1 cellular context compared by ENCODE assay signal in the genomic region with DNA sequence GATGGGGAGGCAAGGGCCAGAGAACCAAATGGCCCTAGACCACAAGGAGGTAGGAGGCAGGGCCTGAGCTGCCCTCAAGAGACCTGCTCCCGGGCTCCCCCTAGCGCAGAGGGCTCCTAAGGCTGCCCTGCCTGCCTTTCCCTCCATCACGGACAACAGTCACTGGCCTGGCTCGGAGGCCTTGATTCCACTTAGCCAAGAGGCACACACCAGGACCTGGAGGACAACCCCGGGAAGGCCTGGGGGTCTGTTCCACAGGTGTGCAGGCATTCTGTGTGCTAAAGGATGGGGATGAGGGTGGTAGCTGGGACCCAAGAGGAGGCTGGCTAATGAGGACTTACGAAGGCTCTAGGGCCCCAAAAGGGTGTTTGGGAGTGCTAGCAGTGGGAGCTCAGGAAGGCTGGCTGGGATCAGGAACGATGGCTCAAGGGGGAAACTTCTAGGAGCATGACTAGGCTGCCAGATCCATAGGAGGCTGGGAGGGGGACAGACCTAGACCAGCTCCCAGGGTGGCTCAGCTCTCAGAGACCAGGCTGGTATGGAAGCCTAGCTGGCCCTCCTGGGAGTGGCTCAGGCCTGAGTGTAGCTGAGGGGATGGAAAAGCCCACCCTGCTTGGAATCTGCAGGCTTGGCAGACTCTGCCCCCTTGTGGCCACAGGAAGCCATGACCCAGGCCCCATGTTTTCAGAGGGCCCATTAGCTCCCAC.
TF ChIP-seq lines count a peak whose summit lies in the region.

No MANE protein-coding gene starts in this region.

TF ChIP-seq in GM12878, 131 proteins besides CTCF, POLR2A, EP300 and RAD21:
- TF ChIP-seq WRNIP1 (IDR thresholded peaks at IDR 0.05; ENCODE audit: borderline replicate concordance, low read depth, low read length) (no peak), CHD2 (IDR thresholded peaks at IDR 0.05; ENCODE audit: borderline replicate concordance, low read depth, low read length) (no peak), ASH2L (IDR thresholded peaks at IDR 0.05; ENCODE audit: borderline replicate concordance, low read depth) (no peak), BACH1 (IDR thresholded peaks at IDR 0.05; ENCODE audit: borderline replicate concordance) (no peak), NFYA (IDR thresholded peaks at IDR 0.05; ENCODE audit: borderline replicate concordance, low read depth, low read length) (no peak), SMC3 (IDR thresholded peaks at IDR 0.05; ENCODE audit: borderline replicate concordance, low read length) (peak; percentile 83), CEBPB (IDR thresholded peaks at IDR 0.05; ENCODE audit: borderline replicate concordance in 1 of 2, low read depth in 2 of 2, low read length in 2 of 2) (no peak), TAF1 (IDR thresholded peaks at IDR 0.05; ENCODE audit: borderline replicate concordance, low read depth, low read length) (no peak), CHD1 (IDR thresholded peaks at IDR 0.05; ENCODE audit: low read depth, low read length) (no peak), CREM (IDR thresholded peaks at IDR 0.05; ENCODE audit: low read depth) (no peak), CBFB (IDR thresholded peaks at IDR 0.05; ENCODE audit: low read depth) (no peak), FOXM1 (IDR thresholded peaks at IDR 0.05; ENCODE audit: low read depth, low read length) (no peak), SREBF2 (IDR thresholded peaks at IDR 0.05; ENCODE audit: low read length) (no peak), NR2C2 (IDR thresholded peaks at IDR 0.05; ENCODE audit: borderline replicate concordance, control insufficient read depth, insufficient read length, low read depth) (no peak), RUNX3 (IDR thresholded peaks at IDR 0.05; ENCODE audit: low read length) (peak; percentile 45), NR2F1 (conservative IDR thresholded peaks at IDR 0.05) (0 out of 2 replicates have a peak, but pooled peaks have one; percentile 14), YBX1 (IDR thresholded peaks at IDR 0.05) (no peak), MTA3 (IDR thresholded peaks at IDR 0.05; ENCODE audit: borderline replicate concordance, low read length) (no peak), STAT1 (conservative IDR thresholded peaks at IDR 0.05) (no peak), PML (IDR thresholded peaks at IDR 0.05; ENCODE audit: low read length) (no peak), EZH2 (IDR thresholded peaks at IDR 0.05; ENCODE audit: borderline replicate concordance, control insufficient read depth, low read depth, low read length) (no peak), BRCA1 (IDR thresholded peaks at IDR 0.05; ENCODE audit: low read depth, low read length) (no peak), LARP7 (IDR thresholded peaks at IDR 0.05) (no peak), YY1 (IDR thresholded peaks at IDR 0.05; ENCODE audit: low read depth, low read length) (peak; percentile 85), NBN (IDR thresholded peaks at IDR 0.05) (peak; percentile 46), SIN3A (IDR thresholded peaks at IDR 0.05; ENCODE audit: low read depth, low read length) (no peak), TARDBP (IDR thresholded peaks at IDR 0.05; ENCODE audit: borderline replicate concordance) (no peak), HDAC6 (IDR thresholded peaks at IDR 0.05; ENCODE audit: unreplicated experiment) (no peak), SIX5 (IDR thresholded peaks at IDR 0.05; ENCODE audit: low read depth, low read length, severe bottlenecking) (no peak), SUPT20H (IDR thresholded peaks at IDR 0.05; ENCODE audit: borderline replicate concordance, control insufficient read depth, low read depth, low read length) (no peak), POLR2AphosphoS5 (IDR thresholded peaks at IDR 0.05; ENCODE audit: low read length) (no peak), IRF4 (IDR thresholded peaks at IDR 0.05; ENCODE audit: low read depth, low read length) (0 out of 2 replicates have a peak, but pooled peaks have one; percentile 21), EED (IDR thresholded peaks at IDR 0.05; ENCODE audit: low read depth) (peak; percentile 27; the same call in 1 of the 2 replicates), ZNF384 (IDR thresholded peaks at IDR 0.05; ENCODE audit: borderline replicate concordance, low read depth, low read length) (no peak), SMARCA5 (IDR thresholded peaks at IDR 0.05) (peak; percentile 76; the same call in 1 of the 2 replicates), ZNF274 (IDR thresholded peaks at IDR 0.05; ENCODE audit: insufficient read depth, insufficient read length) (no peak), HDAC2 (IDR thresholded peaks at IDR 0.05) (no peak), BMI1 (IDR thresholded peaks at IDR 0.05; ENCODE audit: borderline replicate concordance) (no peak)
- TF ChIP-seq, protein P1, sequence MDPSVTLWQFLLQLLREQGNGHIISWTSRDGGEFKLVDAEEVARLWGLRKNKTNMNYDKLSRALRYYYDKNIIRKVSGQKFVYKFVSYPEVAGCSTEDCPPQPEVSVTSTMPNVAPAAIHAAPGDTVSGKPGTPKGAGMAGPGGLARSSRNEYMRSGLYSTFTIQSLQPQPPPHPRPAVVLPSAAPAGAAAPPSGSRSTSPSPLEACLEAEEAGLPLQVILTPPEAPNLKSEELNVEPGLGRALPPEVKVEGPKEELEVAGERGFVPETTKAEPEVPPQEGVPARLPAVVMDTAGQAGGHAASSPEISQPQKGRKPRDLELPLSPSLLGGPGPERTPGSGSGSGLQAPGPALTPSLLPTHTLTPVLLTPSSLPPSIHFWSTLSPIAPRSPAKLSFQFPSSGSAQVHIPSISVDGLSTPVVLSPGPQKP (IDR thresholded peaks at IDR 0.05; ENCODE audit: low read depth, low read length): no peak
- TF ChIP-seq, protein P2, sequence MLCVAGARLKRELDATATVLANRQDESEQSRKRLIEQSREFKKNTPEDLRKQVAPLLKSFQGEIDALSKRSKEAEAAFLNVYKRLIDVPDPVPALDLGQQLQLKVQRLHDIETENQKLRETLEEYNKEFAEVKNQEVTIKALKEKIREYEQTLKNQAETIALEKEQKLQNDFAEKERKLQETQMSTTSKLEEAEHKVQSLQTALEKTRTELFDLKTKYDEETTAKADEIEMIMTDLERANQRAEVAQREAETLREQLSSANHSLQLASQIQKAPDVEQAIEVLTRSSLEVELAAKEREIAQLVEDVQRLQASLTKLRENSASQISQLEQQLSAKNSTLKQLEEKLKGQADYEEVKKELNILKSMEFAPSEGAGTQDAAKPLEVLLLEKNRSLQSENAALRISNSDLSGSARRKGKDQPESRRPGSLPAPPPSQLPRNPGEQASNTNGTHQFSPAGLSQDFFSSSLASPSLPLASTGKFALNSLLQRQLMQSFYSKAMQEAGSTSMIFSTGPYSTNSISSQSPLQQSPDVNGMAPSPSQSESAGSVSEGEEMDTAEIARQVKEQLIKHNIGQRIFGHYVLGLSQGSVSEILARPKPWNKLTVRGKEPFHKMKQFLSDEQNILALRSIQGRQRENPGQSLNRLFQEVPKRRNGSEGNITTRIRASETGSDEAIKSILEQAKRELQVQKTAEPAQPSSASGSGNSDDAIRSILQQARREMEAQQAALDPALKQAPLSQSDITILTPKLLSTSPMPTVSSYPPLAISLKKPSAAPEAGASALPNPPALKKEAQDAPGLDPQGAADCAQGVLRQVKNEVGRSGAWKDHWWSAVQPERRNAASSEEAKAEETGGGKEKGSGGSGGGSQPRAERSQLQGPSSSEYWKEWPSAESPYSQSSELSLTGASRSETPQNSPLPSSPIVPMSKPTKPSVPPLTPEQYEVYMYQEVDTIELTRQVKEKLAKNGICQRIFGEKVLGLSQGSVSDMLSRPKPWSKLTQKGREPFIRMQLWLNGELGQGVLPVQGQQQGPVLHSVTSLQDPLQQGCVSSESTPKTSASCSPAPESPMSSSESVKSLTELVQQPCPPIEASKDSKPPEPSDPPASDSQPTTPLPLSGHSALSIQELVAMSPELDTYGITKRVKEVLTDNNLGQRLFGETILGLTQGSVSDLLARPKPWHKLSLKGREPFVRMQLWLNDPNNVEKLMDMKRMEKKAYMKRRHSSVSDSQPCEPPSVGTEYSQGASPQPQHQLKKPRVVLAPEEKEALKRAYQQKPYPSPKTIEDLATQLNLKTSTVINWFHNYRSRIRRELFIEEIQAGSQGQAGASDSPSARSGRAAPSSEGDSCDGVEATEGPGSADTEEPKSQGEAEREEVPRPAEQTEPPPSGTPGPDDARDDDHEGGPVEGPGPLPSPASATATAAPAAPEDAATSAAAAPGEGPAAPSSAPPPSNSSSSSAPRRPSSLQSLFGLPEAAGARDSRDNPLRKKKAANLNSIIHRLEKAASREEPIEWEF (IDR thresholded peaks at IDR 0.05; ENCODE audit: insufficient replicate concordance, low read depth, low read length): no peak
- TF ChIP-seq, protein P3, sequence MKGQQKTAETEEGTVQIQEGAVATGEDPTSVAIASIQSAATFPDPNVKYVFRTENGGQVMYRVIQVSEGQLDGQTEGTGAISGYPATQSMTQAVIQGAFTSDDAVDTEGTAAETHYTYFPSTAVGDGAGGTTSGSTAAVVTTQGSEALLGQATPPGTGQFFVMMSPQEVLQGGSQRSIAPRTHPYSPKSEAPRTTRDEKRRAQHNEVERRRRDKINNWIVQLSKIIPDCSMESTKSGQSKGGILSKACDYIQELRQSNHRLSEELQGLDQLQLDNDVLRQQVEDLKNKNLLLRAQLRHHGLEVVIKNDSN (IDR thresholded peaks at IDR 0.05; ENCODE audit: borderline replicate concordance, extremely low read length, insufficient read depth, low read depth, low read length): no peak
- TF ChIP-seq, protein P4, sequence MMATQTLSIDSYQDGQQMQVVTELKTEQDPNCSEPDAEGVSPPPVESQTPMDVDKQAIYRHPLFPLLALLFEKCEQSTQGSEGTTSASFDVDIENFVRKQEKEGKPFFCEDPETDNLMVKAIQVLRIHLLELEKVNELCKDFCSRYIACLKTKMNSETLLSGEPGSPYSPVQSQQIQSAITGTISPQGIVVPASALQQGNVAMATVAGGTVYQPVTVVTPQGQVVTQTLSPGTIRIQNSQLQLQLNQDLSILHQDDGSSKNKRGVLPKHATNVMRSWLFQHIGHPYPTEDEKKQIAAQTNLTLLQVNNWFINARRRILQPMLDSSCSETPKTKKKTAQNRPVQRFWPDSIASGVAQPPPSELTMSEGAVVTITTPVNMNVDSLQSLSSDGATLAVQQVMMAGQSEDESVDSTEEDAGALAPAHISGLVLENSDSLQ (IDR thresholded peaks at IDR 0.05): 0 out of 2 replicates have a peak, but pooled peaks have one; percentile 4
- TF ChIP-seq, protein P5, sequence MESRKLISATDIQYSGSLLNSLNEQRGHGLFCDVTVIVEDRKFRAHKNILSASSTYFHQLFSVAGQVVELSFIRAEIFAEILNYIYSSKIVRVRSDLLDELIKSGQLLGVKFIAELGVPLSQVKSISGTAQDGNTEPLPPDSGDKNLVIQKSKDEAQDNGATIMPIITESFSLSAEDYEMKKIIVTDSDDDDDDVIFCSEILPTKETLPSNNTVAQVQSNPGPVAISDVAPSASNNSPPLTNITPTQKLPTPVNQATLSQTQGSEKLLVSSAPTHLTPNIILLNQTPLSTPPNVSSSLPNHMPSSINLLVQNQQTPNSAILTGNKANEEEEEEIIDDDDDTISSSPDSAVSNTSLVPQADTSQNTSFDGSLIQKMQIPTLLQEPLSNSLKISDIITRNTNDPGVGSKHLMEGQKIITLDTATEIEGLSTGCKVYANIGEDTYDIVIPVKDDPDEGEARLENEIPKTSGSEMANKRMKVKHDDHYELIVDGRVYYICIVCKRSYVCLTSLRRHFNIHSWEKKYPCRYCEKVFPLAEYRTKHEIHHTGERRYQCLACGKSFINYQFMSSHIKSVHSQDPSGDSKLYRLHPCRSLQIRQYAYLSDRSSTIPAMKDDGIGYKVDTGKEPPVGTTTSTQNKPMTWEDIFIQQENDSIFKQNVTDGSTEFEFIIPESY (IDR thresholded peaks at IDR 0.05): no peak
